Comparison of ENCODE assay signal across 29 cellular contexts in the genomic region with DNA sequence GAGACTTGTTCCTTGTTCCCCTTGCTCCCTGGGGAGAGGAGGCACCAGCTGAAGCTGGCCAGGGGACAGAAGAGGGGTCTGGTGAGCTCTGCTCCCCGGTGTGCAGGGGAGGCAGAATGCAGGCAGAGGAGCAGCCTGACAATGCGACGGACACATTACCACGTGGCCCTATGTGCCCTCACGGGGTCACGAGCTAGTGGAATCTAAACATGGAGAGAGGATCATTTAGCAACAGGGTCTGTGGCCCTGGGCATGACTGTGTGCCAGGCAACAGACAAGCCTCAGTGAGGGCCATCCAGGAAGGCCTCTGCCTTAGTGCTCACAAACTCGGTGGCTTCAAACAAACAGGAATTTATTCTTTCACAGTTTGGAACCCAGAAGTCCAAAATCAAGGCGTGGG. TPM values are rescaled to one million over a fixed set of nuclear protein-coding genes. Genes with fewer than 3 reads are reported as not detected.
"Had no signal": no experiment of that assay in that cellular context is flagged by ENCODE, and none has a peak within 500 bp of the region (broad histone marks: within the 10 kb centered on the region; RNA-seq: fewer than 3 reads in every experiment).

No MANE protein-coding gene starts in this region.

- H3K27me3 ChIP-seq: ovary had no signal

- H3K4me1 ChIP-seq: psoas muscle, sigmoid colon had no signal

- H3K27ac ChIP-seq: breast epithelium, coronary artery, dorsolateral prefrontal cortex, ovary, psoas muscle, sigmoid colon, tibial nerve had no signal

- H3K36me3 ChIP-seq: breast epithelium, ovary, sigmoid colon, tibial nerve had no signal

- DNase-seq: activated CD4-positive, alpha-beta T cell treated with anti-CD3 and anti-CD28 coated beads for 36 hours; activated CD4-positive, CD25-positive, alpha-beta regulatory T cell; activated CD8-positive, alpha-beta memory T cell treated with anti-CD3 and anti-CD28 coated beads, Interleukin-2, amount 10 ng/mL, durations not matched to agents 7 days and 5 days; activated CD8-positive, alpha-beta T cell treated with anti-CD3 and anti-CD28 coated beads, Interleukin-2, amount 10 ng/mL, durations not matched to agents 7 days and 5 days; activated T-cell treated with anti-CD3 and anti-CD28 coated beads, Interleukin-2, amount 50 U/mL, for 48 hours; dorsolateral prefrontal cortex; foreskin fibroblast; head of caudate nucleus; hippocampal formation; midbrain; naive thymus-derived CD4-positive, alpha-beta T cell; ovary; psoas muscle; sigmoid colon; small intestine; stimulated activated CD4-positive, alpha-beta T cell treated with anti-CD3 and anti-CD28 coated beads, Interleukin-4, amount 100 ng/mL, for 24 hours; stimulated activated naive B cell treated with anti-CD40 and anti-IgM and Interleukin-4, amounts not matched to agents 10 μg/mL and 1 μg/mL and 100 μg/mL, for 72 hours; T-helper 1 cell had no signal

- H3K4me1 Mint-ChIP-seq: activated CD4-positive, alpha-beta T cell treated with anti-CD3 and anti-CD28 coated beads for 36 hours; activated naive CD4-positive, alpha-beta T cell treated with anti-CD3 and anti-CD28 coated beads, Interleukin-2, amount 50 U/mL, for 24 hours; stimulated activated naive B cell treated with anti-CD40 and anti-IgM and Interleukin-4, amounts not matched to agents 10 μg/mL and 1 μg/mL and 100 μg/mL, for 72 hours had no signal

- H3K9me3 Mint-ChIP-seq: activated naive CD4-positive, alpha-beta T cell treated with anti-CD3 and anti-CD28 coated beads, Interleukin-2, amount 50 U/mL, for 24 hours; activated T-helper 2 cell treated with anti-CD3 and anti-CD28 coated beads, Interferon-gamma antibody, Interleukin-2, Interleukin-4, amounts not matched to agents 10 μg/mL and 5 μg/mL and 100 μg/mL, durations not matched to agents 14 hours and 24 hours and 36 hours; naive thymus-derived CD4-positive, alpha-beta T cell; stimulated activated naive B cell treated with anti-CD40 and anti-IgM and Interleukin-4, amounts not matched to agents 10 μg/mL and 1 μg/mL and 100 μg/mL, for 72 hours; T-helper 2 cell treated with Interferon-gamma antibody and Interleukin-4, amounts not matched to agents 5 μg/mL and 100 μg/mL, for 36 hours had no signal

- H3K27ac Mint-ChIP-seq: activated CD4-positive, alpha-beta T cell treated with anti-CD3 and anti-CD28 coated beads for 36 hours; activated CD8-positive, alpha-beta memory T cell treated with anti-CD3 and anti-CD28 coated beads, Interleukin-2, amount 10 ng/mL, durations not matched to agents 7 days and 5 days; activated CD8-positive, alpha-beta T cell treated with anti-CD3 and anti-CD28 coated beads, Interleukin-2, amount 10 ng/mL, durations not matched to agents 7 days and 5 days; activated naive CD4-positive, alpha-beta T cell treated with anti-CD3 and anti-CD28 coated beads, Interleukin-2, amount 50 U/mL, for 24 hours; activated T-helper 2 cell treated with anti-CD3 and anti-CD28 coated beads, Interferon-gamma antibody, Interleukin-2, Interleukin-4, amounts not matched to agents 10 μg/mL and 5 μg/mL and 100 μg/mL, durations not matched to agents 14 hours and 24 hours and 36 hours; naive thymus-derived CD4-positive, alpha-beta T cell; stimulated activated naive B cell treated with anti-CD40 and anti-IgM and Interleukin-4, amounts not matched to agents 10 μg/mL and 1 μg/mL and 100 μg/mL, for 72 hours; T-helper 2 cell treated with Interferon-gamma antibody and Interleukin-4, amounts not matched to agents 5 μg/mL and 100 μg/mL, for 36 hours had no signal

- H3K4me3 Mint-ChIP-seq: activated CD4-positive, alpha-beta T cell treated with anti-CD3 and anti-CD28 coated beads for 36 hours; activated CD8-positive, alpha-beta memory T cell treated with anti-CD3 and anti-CD28 coated beads, Interleukin-2, amount 10 ng/mL, durations not matched to agents 7 days and 5 days; activated CD8-positive, alpha-beta T cell treated with anti-CD3 and anti-CD28 coated beads, Interleukin-2, amount 10 ng/mL, durations not matched to agents 7 days and 5 days; activated naive CD4-positive, alpha-beta T cell treated with anti-CD3 and anti-CD28 coated beads, Interleukin-2, amount 50 U/mL, for 24 hours; naive thymus-derived CD4-positive, alpha-beta T cell; stimulated activated naive B cell treated with anti-CD40 and anti-IgM and Interleukin-4, amounts not matched to agents 10 μg/mL and 1 μg/mL and 100 μg/mL, for 72 hours; T-helper 2 cell treated with Interferon-gamma antibody and Interleukin-4, amounts not matched to agents 5 μg/mL and 100 μg/mL, for 36 hours had no signal

- H3K9me3 ChIP-seq: breast epithelium, ovary, psoas muscle, sigmoid colon, tibial nerve had no signal

- ATAC-seq: activated CD4-positive, alpha-beta T cell treated with anti-CD3 and anti-CD28 coated beads for 36 hours; activated CD8-positive, alpha-beta memory T cell treated with anti-CD3 and anti-CD28 coated beads, Interleukin-2, amount 10 ng/mL, durations not matched to agents 7 days and 5 days; activated CD8-positive, alpha-beta T cell treated with anti-CD3 and anti-CD28 coated beads, Interleukin-2, amount 10 ng/mL, durations not matched to agents 7 days and 5 days; left colon; naive thymus-derived CD4-positive, alpha-beta T cell; stimulated activated naive B cell treated with anti-CD40 and anti-IgM and Interleukin-4, amounts not matched to agents 10 μg/mL and 1 μg/mL and 100 μg/mL, for 72 hours had no signal

- H3K4me3 ChIP-seq: breast epithelium, coronary artery, dorsolateral prefrontal cortex, ovary, psoas muscle, sigmoid colon, tibial nerve had no signal

- FAIRE-seq: keratinocyte, small intestine had no signal

- H3K36me3 Mint-ChIP-seq: activated CD8-positive, alpha-beta memory T cell treated with anti-CD3 and anti-CD28 coated beads, Interleukin-2, amount 10 ng/mL, durations not matched to agents 7 days and 5 days; activated naive CD4-positive, alpha-beta T cell treated with anti-CD3 and anti-CD28 coated beads, Interleukin-2, amount 50 U/mL, for 24 hours; naive thymus-derived CD4-positive, alpha-beta T cell; stimulated activated naive B cell treated with anti-CD40 and anti-IgM and Interleukin-4, amounts not matched to agents 10 μg/mL and 1 μg/mL and 100 μg/mL, for 72 hours had no signal

- H3K27me3 Mint-ChIP-seq: activated CD4-positive, alpha-beta T cell treated with anti-CD3 and anti-CD28 coated beads for 36 hours; activated naive CD4-positive, alpha-beta T cell treated with anti-CD3 and anti-CD28 coated beads, Interleukin-2, amount 50 U/mL, for 24 hours had no signal

RNA-seq across cellular contexts. Expression of a gene that starts 8.5 kb away (rescaled TPM):
- total RNA-seq: lower leg skin, tibial nerve had no signal
- polyA plus RNA-seq: keratinocyte; naive thymus-derived CD4-positive, alpha-beta T cell; neural cell; urinary bladder had no signal
